In the genomic region with DNA sequence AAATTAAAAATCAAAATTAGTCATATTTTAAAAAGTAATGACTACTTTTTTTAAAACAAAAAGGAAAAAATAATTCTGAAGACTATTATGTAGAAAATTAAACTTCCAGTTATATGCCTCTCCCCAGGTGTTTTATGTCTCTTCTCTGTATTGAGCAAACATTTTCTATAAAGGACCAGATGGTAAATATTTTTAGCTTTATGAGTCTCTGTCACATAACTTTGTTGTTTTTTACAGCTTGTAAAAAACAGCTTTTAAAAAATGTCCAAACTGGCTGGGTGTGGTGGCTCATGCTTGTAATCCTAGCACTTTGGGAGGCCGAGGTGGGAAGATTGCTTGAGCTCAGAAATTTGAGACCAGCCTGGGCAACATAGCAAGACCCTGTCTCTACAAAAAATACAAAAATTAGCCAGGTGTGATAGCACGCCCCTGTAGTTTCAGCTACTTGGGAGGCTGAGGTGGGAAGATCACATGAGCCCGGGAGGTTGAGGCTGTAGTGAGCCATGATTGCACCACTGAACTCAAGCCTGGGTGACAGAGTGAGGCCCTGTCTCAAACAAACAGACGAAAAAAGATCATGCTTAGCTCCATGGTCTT, we compare ENCODE assay signal across 16 cellular contexts. TPM values are rescaled to one million over a fixed set of nuclear protein-coding genes. Genes with fewer than 3 reads are reported as not detected.
DNase-seq lines count a peak whose midpoint lies in the region; ATAC-seq, FAIRE-seq and TF ChIP-seq lines count a peak whose summit lies in the region.
"Had no signal": no experiment of that assay in that cellular context is flagged by ENCODE, and none has a peak within 500 bp of the region (broad histone marks: within the 10 kb centered on the region; RNA-seq: fewer than 3 reads in every experiment).

No MANE protein-coding gene starts in this region.

- POLR2A ChIA-PET in PC-3 (lab: Charles Lee; ENCODE audit: unreplicated experiment): no interaction called here

- H3K4me1 ChIP-seq in PC-3 (ENCODE audit: insufficient read depth, low read length): no peaks in the 10 kb centered on the region
- no peaks in the 10 kb centered on the region for H3K4me1 ChIP-seq in spleen
- H3K4me1 ChIP-seq: Caco-2 had no signal

- peak; percentile 9 for FAIRE-seq in GM12891 (lab: Jason Lieb, UNC)
- FAIRE-seq: GM18507, H54 had no signal

- no peak overlapping the region for H3K9ac ChIP-seq in PC-3 (ENCODE audit: low read length)
- H3K9ac ChIP-seq: GM23248 had no signal

- H3K79me2 ChIP-seq in PC-3 (ENCODE audit: low read length): no peaks in the 10 kb centered on the region

- ATAC-seq in PC-3 (peak; percentile 33), SK-N-SH treated with all-trans-retinoic acid at 6 μM for 48 hours (no peak)
- ATAC-seq: CD8-positive, alpha-beta T cell; HCT116 had no signal

- H4K20me1 ChIP-seq in PC-3 (ENCODE audit: low read length): no peaks in the 10 kb centered on the region

- no TSS peak for BruUV-seq in PC-3 (replicated peaks; lab: Mats Ljungman, UMichigan)

- peaks cover 32% of the 10 kb centered on the region for H3K4me1 Mint-ChIP-seq in chondrocyte (ENCODE audit: low read depth)
- H3K4me1 Mint-ChIP-seq: CD14-positive monocyte had no signal

- DNase-seq in GM12891 (ENCODE audit: insufficient read length, low spot score): no peak
- no peak for DNase-seq in PC-3
- no peak for DNase-seq in chondrocyte (ENCODE audit: low spot score)
- DNase-seq in GM03348 (ENCODE audit: low spot score): no peak
- no peak for DNase-seq in spleen
- DNase-seq: Caco-2; CD8-positive, alpha-beta T cell; DND-41; GF-D8; GM23248; IMR-90 had no signal

- H3K27ac Mint-ChIP-seq in chondrocyte (ENCODE audit: unreplicated experiment): peak overlapping the region; percentile 42
- H3K27ac Mint-ChIP-seq: CD8-positive, alpha-beta T cell had no signal

- TF ChIP-seq POLR2A in GM12891 (IDR thresholded peaks at IDR 0.05; ENCODE audit: low read depth, low read length): no peak
- TF ChIP-seq POLR2A in spleen (IDR thresholded peaks at IDR 0.05): no peak

- no peak overlapping the region for H3K4me3 Mint-ChIP-seq in chondrocyte (ENCODE audit: unreplicated experiment)
- H3K4me3 Mint-ChIP-seq: CD14-positive monocyte; CD8-positive, alpha-beta T cell had no signal

- no peak for TF ChIP-seq CTCF in PC-3 (conservative IDR thresholded peaks at IDR 0.05; ENCODE audit: low read depth, low read length)
- TF ChIP-seq CTCF in chondrocyte (IDR thresholded peaks at IDR 0.05): no peak
- TF ChIP-seq CTCF in spleen (IDR thresholded peaks at IDR 0.05 in 8 of 11, conservative IDR thresholded peaks at IDR 0.05 in 3 of 11): no peak

- no peak overlapping the region for H3K27ac ChIP-seq in PC-3 (ENCODE audit: low read length)
- no peak overlapping the region for H3K27ac ChIP-seq in spleen
- H3K27ac ChIP-seq: GM23248 had no signal

- no peaks in the 10 kb centered on the region for H3K9me2 ChIP-seq in PC-3 (replicated peaks; ENCODE audit: low read length)

- no peak overlapping the region for H3K4me3 ChIP-seq in PC-3 (ENCODE audit: low read length)
- H3K4me3 ChIP-seq in spleen: no peak overlapping the region
- H3K4me3 ChIP-seq: GM23248 had no signal

- no peak overlapping the region for H2AFZ ChIP-seq in PC-3 (ENCODE audit: low read length)
- H2AFZ ChIP-seq: GM23248 had no signal

- H3K36me3 Mint-ChIP-seq in chondrocyte (ENCODE audit: low read depth): peaks cover 59% of the 10 kb centered on the region

- peaks cover 66% of the 10 kb centered on the region for H3K36me3 ChIP-seq in PC-3 (ENCODE audit: low read depth, low read length)
- H3K36me3 ChIP-seq in spleen: peaks cover 7 to 100% (median 86%) of the 10 kb centered on the region in 6 donors

- CTCF ChIA-PET in PC-3 (lab: Charles Lee): no interaction called here

- no peak overlapping the region for H3K4me2 ChIP-seq in PC-3 (ENCODE audit: low read length)

- H3K9me3 ChIP-seq in PC-3 (ENCODE audit: low read length) (no peaks in the 10 kb centered on the region), spleen (no peaks in the 10 kb centered on the region)
- H3K9me3 ChIP-seq: Caco-2 had no signal

- no peaks in the 10 kb centered on the region for H3K27me3 Mint-ChIP-seq in chondrocyte (ENCODE audit: low read depth)

- no peaks in the 10 kb centered on the region for H3K9me3 Mint-ChIP-seq in chondrocyte (ENCODE audit: low read depth)
- H3K9me3 Mint-ChIP-seq: CD14-positive monocyte; CD8-positive, alpha-beta T cell had no signal

- WGBS in spleen, 5 donors: 92 to 99% (median 95%) methylated on average over 4 of the region's 4 CpGs

- intact Hi-C loops in PC-3 (cut with micrococcal nuclease): no loop called here
- intact Hi-C loops in spleen (cut with DNase I; ENCODE audit: low total_unique reads): no loop called here

- H3K27me3 ChIP-seq in PC-3 (ENCODE audit: low read length): no peaks in the 10 kb centered on the region
- H3K27me3 ChIP-seq in spleen (replicated peaks in 1 of 7): no peaks in the 10 kb centered on the region

- no peaks in the 10 kb centered on the region for H3F3A ChIP-seq in PC-3 (ENCODE audit: low read length, unreplicated experiment)

TF ChIP-seq in GM12891, 5 proteins besides CTCF, POLR2A, EP300 and RAD21:
- TF ChIP-seq TAF1 (IDR thresholded peaks at IDR 0.05; ENCODE audit: low read depth, low read length): no peak
- TF ChIP-seq SPI1 (IDR thresholded peaks at IDR 0.05; ENCODE audit: low read depth, low read length): no peak
- TF ChIP-seq POLR2AphosphoS5 (IDR thresholded peaks at IDR 0.05; ENCODE audit: low read depth, low read length): no peak
- TF ChIP-seq PAX5 (IDR thresholded peaks at IDR 0.05; ENCODE audit: insufficient read depth, low read length, severe bottlenecking): no peak
- no peak for TF ChIP-seq POU2F2 (IDR thresholded peaks at IDR 0.05; ENCODE audit: low read depth, low read length)
TF ChIP-seq in GM12891: peak in this region for 0.

TF ChIP-seq in SK-N-SH treated with all-trans-retinoic acid at 6 μM for 48 hours, 23 proteins besides CTCF, POLR2A, EP300 and RAD21 (continues in another document):
- TF ChIP-seq ISL1 (CRISPR knock-in tag; IDR thresholded peaks at IDR 0.05) (no peak), PPARA (CRISPR knock-in tag; IDR thresholded peaks at IDR 0.05; ENCODE audit: borderline replicate concordance) (no peak), GLIS3 (CRISPR knock-in tag; IDR thresholded peaks at IDR 0.05) (no peak), SNAI2 (CRISPR knock-in tag; IDR thresholded peaks at IDR 0.05) (no peak), ESRRG (CRISPR knock-in tag; IDR thresholded peaks at IDR 0.05) (no peak), ZFP30 (CRISPR knock-in tag; IDR thresholded peaks at IDR 0.05) (no peak)
- TF ChIP-seq, protein P1, sequence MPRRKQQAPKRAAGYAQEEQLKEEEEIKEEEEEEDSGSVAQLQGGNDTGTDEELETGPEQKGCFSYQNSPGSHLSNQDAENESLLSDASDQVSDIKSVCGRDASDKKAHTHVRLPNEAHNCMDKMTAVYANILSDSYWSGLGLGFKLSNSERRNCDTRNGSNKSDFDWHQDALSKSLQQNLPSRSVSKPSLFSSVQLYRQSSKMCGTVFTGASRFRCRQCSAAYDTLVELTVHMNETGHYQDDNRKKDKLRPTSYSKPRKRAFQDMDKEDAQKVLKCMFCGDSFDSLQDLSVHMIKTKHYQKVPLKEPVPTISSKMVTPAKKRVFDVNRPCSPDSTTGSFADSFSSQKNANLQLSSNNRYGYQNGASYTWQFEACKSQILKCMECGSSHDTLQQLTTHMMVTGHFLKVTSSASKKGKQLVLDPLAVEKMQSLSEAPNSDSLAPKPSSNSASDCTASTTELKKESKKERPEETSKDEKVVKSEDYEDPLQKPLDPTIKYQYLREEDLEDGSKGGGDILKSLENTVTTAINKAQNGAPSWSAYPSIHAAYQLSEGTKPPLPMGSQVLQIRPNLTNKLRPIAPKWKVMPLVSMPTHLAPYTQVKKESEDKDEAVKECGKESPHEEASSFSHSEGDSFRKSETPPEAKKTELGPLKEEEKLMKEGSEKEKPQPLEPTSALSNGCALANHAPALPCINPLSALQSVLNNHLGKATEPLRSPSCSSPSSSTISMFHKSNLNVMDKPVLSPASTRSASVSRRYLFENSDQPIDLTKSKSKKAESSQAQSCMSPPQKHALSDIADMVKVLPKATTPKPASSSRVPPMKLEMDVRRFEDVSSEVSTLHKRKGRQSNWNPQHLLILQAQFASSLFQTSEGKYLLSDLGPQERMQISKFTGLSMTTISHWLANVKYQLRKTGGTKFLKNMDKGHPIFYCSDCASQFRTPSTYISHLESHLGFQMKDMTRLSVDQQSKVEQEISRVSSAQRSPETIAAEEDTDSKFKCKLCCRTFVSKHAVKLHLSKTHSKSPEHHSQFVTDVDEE (CRISPR knock-in tag; IDR thresholded peaks at IDR 0.05): no peak
- TF ChIP-seq, protein P2, sequence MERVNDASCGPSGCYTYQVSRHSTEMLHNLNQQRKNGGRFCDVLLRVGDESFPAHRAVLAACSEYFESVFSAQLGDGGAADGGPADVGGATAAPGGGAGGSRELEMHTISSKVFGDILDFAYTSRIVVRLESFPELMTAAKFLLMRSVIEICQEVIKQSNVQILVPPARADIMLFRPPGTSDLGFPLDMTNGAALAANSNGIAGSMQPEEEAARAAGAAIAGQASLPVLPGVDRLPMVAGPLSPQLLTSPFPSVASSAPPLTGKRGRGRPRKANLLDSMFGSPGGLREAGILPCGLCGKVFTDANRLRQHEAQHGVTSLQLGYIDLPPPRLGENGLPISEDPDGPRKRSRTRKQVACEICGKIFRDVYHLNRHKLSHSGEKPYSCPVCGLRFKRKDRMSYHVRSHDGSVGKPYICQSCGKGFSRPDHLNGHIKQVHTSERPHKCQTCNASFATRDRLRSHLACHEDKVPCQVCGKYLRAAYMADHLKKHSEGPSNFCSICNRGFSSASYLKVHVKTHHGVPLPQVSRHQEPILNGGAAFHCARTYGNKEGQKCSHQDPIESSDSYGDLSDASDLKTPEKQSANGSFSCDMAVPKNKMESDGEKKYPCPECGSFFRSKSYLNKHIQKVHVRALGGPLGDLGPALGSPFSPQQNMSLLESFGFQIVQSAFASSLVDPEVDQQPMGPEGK (CRISPR knock-in tag; IDR thresholded peaks at IDR 0.05; ENCODE audit: borderline replicate concordance): no peak
- TF ChIP-seq, protein P3, sequence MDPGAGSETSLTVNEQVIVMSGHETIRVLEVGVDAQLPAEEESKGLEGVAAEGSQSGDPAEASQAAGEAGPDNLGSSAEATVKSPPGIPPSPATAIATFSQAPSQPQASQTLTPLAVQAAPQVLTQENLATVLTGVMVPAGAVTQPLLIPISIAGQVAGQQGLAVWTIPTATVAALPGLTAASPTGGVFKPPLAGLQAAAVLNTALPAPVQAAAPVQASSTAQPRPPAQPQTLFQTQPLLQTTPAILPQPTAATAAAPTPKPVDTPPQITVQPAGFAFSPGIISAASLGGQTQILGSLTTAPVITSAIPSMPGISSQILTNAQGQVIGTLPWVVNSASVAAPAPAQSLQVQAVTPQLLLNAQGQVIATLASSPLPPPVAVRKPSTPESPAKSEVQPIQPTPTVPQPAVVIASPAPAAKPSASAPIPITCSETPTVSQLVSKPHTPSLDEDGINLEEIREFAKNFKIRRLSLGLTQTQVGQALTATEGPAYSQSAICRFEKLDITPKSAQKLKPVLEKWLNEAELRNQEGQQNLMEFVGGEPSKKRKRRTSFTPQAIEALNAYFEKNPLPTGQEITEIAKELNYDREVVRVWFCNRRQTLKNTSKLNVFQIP (CRISPR knock-in tag; IDR thresholded peaks at IDR 0.05; ENCODE audit: borderline replicate concordance, low read depth): no peak

RNA-seq across cellular contexts. Expression of a gene that starts 23.5 kb away (rescaled TPM):
- polyA plus RNA-seq in GM12891 (2012; ENCODE audit: low read depth, missing spikeins): 98.7 TPM
- total RNA-seq in PC-3 (2014; rRNA removed) (95.4 and 106 TPM in 2 replicates), chondrocyte (224 to 583 TPM (median 581 TPM) in 3 replicates), spleen (10 to 100 TPM; 41.0 to 90.1 (median 54.4) TPM)
- polyA plus RNA-seq in spleen: 10 to 100 TPM; 45.1 to 53.6 (median 47.9) TPM
